Comparison of ENCODE assay signal across 24 cellular contexts in genomic region chr10:37067576-37067975, GRCh38. TPM values are rescaled to one million over a fixed set of nuclear protein-coding genes. Genes with fewer than 3 reads are reported as not detected.
DNase-seq lines count a peak whose midpoint lies in the region.
"Had no signal": no experiment of that assay in that cellular context is flagged by ENCODE, and none has a peak within 500 bp of the region (broad histone marks: within the 10 kb centered on the region; RNA-seq: fewer than 3 reads in every experiment).

No MANE protein-coding gene starts in this region.

- DNase-seq in A172 (ENCODE audit: low spot score) (peak; percentile 33), HT1080 (ENCODE audit: low read depth) (peak; percentile 75), RPMI7951 (ENCODE audit: low read depth) (peak; percentile 32), dermis microvascular lymphatic vessel endothelial cell (ENCODE audit: low read depth in 2 of 2) (peak; percentile 5 to 73), Ammon's horn (ENCODE audit: low spot score) (no peak), middle frontal gyrus (ENCODE audit: extremely low spot score, low spot score) (no peak), RPMI8226 (no peak)
- no peak for DNase-seq in stimulated activated CD4-positive, alpha-beta T cell treated with anti-CD3 and anti-CD28 coated beads, Interleukin-2, amount 100 ng/mL, for 48 hours
- DNase-seq: CD4-positive, CD25-positive, alpha-beta regulatory T cell; DMS53; Karpas-422; MV-4-11; NCI-H1105 treated with DMSO at 0.1 percent for 48 hours; NCI-H146; NCI-H1930; NCI-H2107; NCI-H524; NCI-H774; PC-9; SHP77 had no signal

RNA-seq across cellular contexts. Expression of gene ANKRD30A, which starts 57.8 kb away (rescaled TPM):
- not detected in 2 replicates for total RNA-seq in A172 (2014; rRNA removed; shearing (Covaris generic))
- not detected in 2 replicates for total RNA-seq in HT1080 (2014; rRNA removed; shearing (Covaris generic))
- polyA plus RNA-seq in HT1080 (2015; cell fraction: cytosol; rRNA removed) = not detected in 2 replicates
- 0.04 TPM in 1 of 2 replicates, not detected in the other for polyA plus RNA-seq in HT1080 (2015; cell fraction: nucleus; rRNA removed)
- not detected in 2 replicates for total RNA-seq in RPMI7951 (2014; rRNA removed; shearing (Covaris generic))
- not detected in 2 replicates for total RNA-seq in dermis microvascular lymphatic vessel endothelial cell
- total RNA-seq: CD4-positive, CD25-positive, alpha-beta regulatory T cell; Daoy; G401; GM23338; M059J; PC-9 had no signal
- polyA plus RNA-seq: CD4-positive, CD25-positive, alpha-beta regulatory T cell; GM23338 had no signal

Comparison
In these comparisons a context has a peak if more than half of its experiments do, and no peak if none do; other contexts are left out.
1. DNase-seq: peak in A172 (single experiment), HT1080 (single experiment), RPMI7951 (single experiment) and dermis microvascular lymphatic vessel endothelial cell (2 of 2); none in stimulated activated CD4-positive, alpha-beta T cell treated with anti-CD3 and anti-CD28 coated beads, Interleukin-2, amount 100 ng/mL, for 48 hours (0 of 2), Ammon's horn (single experiment), middle frontal gyrus (single experiment) and RPMI8226 (single experiment).